3 cellular contexts compared by ENCODE assay signal in the genomic region with DNA sequence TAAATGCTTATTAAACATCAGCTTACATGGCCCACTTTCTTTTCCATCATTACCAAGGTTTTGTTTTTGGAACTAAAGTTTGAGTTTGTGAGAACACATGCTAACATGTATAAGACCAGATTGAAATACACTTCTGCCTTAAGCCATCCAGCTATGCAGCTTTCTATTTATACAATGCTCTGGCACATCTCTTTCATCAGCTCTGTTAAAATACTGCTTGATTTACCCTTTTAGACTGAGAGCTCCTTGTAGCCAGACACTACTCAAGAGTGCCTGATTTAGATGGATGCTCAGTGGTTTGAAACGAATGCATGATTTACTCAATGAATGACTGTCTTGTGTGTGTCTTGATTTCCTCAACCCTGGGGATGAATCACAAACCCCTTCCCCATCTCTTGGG.
"Had no signal": no experiment of that assay in that cellular context is flagged by ENCODE, and none has a peak within 500 bp of the region (broad histone marks: within the 10 kb centered on the region; RNA-seq: fewer than 3 reads in every experiment).

No MANE protein-coding gene starts in this region.

- ATAC-seq: GM12878 had no signal

- DNase-seq: GDM1, GF-D8 had no signal

- H3K4me3 ChIP-seq: GM12878 had no signal
